Comparison of ENCODE assay signal across 24 cellular contexts in genomic region chr11:9893474-9893873, GRCh38.
DNase-seq lines count a peak whose midpoint lies in the region; FAIRE-seq and TF ChIP-seq lines count a peak whose summit lies in the region.
"Had no signal": no experiment of that assay in that cellular context is flagged by ENCODE, and none has a peak within 500 bp of the region (broad histone marks: within the 10 kb centered on the region; RNA-seq: fewer than 3 reads in every experiment).

No MANE protein-coding gene starts in this region.

- no peak overlapping the region for H2AFZ ChIP-seq in H9 (ENCODE audit: low read length)

- H3K9me3 ChIP-seq in H9 (ENCODE audit: control insufficient read depth, low read depth, low read length) = peaks cover 6% of the 10 kb centered on the region
- H3K9me3 ChIP-seq: thoracic aorta had no signal

- TF ChIP-seq CTCF in H9 (conservative IDR thresholded peaks at IDR 0.05) = 0 out of 3 replicates have a peak, but pooled peaks have one; percentile 11
- peak; percentile 3 for TF ChIP-seq CTCF in astrocyte of the cerebellum (IDR thresholded peaks at IDR 0.05; ENCODE audit: low read depth, low read length, missing control alignments)

- peaks cover 9 to 12% of the 10 kb centered on the region in 2 experiments for H3K4me1 Mint-ChIP-seq in H9
- H3K4me1 Mint-ChIP-seq: activated CD4-positive, alpha-beta T cell treated with anti-CD3 and anti-CD28 coated beads for 36 hours had no signal

- peak overlapping the region in 1 of 3 experiments; percentile 60; a peak in 2 of 7 replicates for H3K27ac Mint-ChIP-seq in H9
- H3K27ac Mint-ChIP-seq: activated CD4-positive, alpha-beta T cell treated with anti-CD3 and anti-CD28 coated beads for 36 hours; activated naive CD4-positive, alpha-beta T cell treated with anti-CD3 and anti-CD28 coated beads, Interleukin-2, amount 50 U/mL, for 72 hours; activated T-cell treated with anti-CD3 and anti-CD28 coated beads, Interleukin-2, amount 50 U/mL, for 72 hours; CD4-positive, CD25-positive, alpha-beta regulatory T cell had no signal

- no peak overlapping the region for H4K8ac ChIP-seq in H9 (replicated peaks; ENCODE audit: insufficient read length, low read depth, low read length)
- no peak overlapping the region for H4K8ac ChIP-seq in mesendoderm (ENCODE audit: low read depth, low read length)

- H3K79me2 ChIP-seq in H9 (ENCODE audit: insufficient read depth, low read length) (no peaks in the 10 kb centered on the region), mesendoderm (ENCODE audit: control insufficient read depth, insufficient read depth, low read length) (no peaks in the 10 kb centered on the region)

- H3K23ac ChIP-seq in H9 (ENCODE audit: insufficient read length, low read depth, low read length) (no peak overlapping the region), mesendoderm (ENCODE audit: low read length) (no peak overlapping the region)

- H3K27me3 ChIP-seq in H9 (ENCODE audit: insufficient read depth, low read length) (no peaks in the 10 kb centered on the region), mesendoderm (ENCODE audit: insufficient read depth, low read length, poor library complexity) (no peaks in the 10 kb centered on the region)

- H3K56ac ChIP-seq in H9 (ENCODE audit: insufficient read length, low read depth, low read length) = no peak overlapping the region
- H3K56ac ChIP-seq in mesendoderm (ENCODE audit: low read length) = no peak overlapping the region

- H3K4me2 ChIP-seq in H9 (ENCODE audit: insufficient read depth, insufficient read length, low read length) (no peak overlapping the region), mesendoderm (ENCODE audit: low read length) (no peak overlapping the region)

- no peak overlapping the region for H2BK12ac ChIP-seq in H9 (ENCODE audit: insufficient read length, low read depth, low read length)

- H3K79me1 ChIP-seq in H9 (ENCODE audit: insufficient read depth, low read depth, low read length, poor library complexity, severe bottlenecking) (no peaks in the 10 kb centered on the region), mesendoderm (ENCODE audit: low read length) (no peaks in the 10 kb centered on the region)

- H2BK15ac ChIP-seq in H9 (ENCODE audit: low read depth, low read length) (no peak overlapping the region), mesendoderm (replicated peaks; ENCODE audit: low read depth) (no peak overlapping the region)

- H2BK5ac ChIP-seq in H9 (ENCODE audit: insufficient read length, low read length) (no peak overlapping the region), mesendoderm (ENCODE audit: low read length) (no peak overlapping the region)

- in situ Hi-C loops in astrocyte of the cerebellum (cut with HindIII; ENCODE audit: low sequenced_read_pairs) = no loop called here

- H3K4ac ChIP-seq in H9 (ENCODE audit: low read depth, low read length) (no peak overlapping the region), mesendoderm (ENCODE audit: low read depth, low read length) (no peak overlapping the region)

- no peak overlapping the region for H2BK120ac ChIP-seq in H9 (ENCODE audit: low read depth, low read length, poor library complexity, severe bottlenecking)
- H2BK120ac ChIP-seq in mesendoderm (ENCODE audit: low read depth, low read length) = no peak overlapping the region

- no peak overlapping the region for H2BK20ac ChIP-seq in H9 (ENCODE audit: low read depth, low read length, poor library complexity, severe bottlenecking)

- no CpG with 5 or more reads among the region's 2 CpGs for WGBS in H9 (ENCODE audit: extremely low coverage, insufficient read length, low lambda C conversion rate)
- no CpG with 5 or more reads among the region's 2 CpGs for WGBS in mesendoderm (ENCODE audit: extremely low coverage, insufficient coverage, low lambda C conversion rate)

- H3K23me2 ChIP-seq in H9 (ENCODE audit: insufficient read length, low read depth, low read length, poor library complexity, severe bottlenecking) = no peaks in the 10 kb centered on the region

- H3T11ph ChIP-seq in H9 (ENCODE audit: low read length) = no peak overlapping the region

- H3K36me3 ChIP-seq in mesendoderm (ENCODE audit: control insufficient read depth, insufficient read depth, low read length) = no peaks in the 10 kb centered on the region

- peaks cover 10 to 17% (median 13%) of the 10 kb centered on the region in 3 experiments for H3K36me3 Mint-ChIP-seq in H9 (ENCODE audit: insufficient read depth in 1 of 3, low read depth in 3 of 3)

- DNase-seq in H9 (peak; percentile 40), M059J (ENCODE audit: low read depth) (peak; percentile 40), astrocyte of the cerebellum (ENCODE audit: low read depth) (peak; percentile 34), mesendoderm (peak; percentile 55), urothelium cell line (ENCODE audit: low spot score) (no peak), NCI-H748 (lab: John Stamatoyannopoulos, UW; ENCODE audit: unreplicated experiment) (no peak), dedifferentiated amniotic fluid mesenchymal stem cell (ENCODE audit: extremely low spot score) (no peak)
- DNase-seq: activated CD4-positive, alpha-beta T cell treated with anti-CD3 and anti-CD28 coated beads for 36 hours; activated T-cell treated with anti-CD3 and anti-CD28 coated beads, Interleukin-2, amount 50 U/mL, for 72 hours; CD4-positive, CD25-positive, alpha-beta regulatory T cell; DMS 273 treated with DMSO at 0.1 percent for 48 hours; effector CD4-positive, alpha-beta T cell; GF-D8; hippocampal formation; kidney; mammary epithelial cell; NCI-H524 treated with DMSO at 0.1 percent for 48 hours; Right ventricle myocardium superior; stimulated activated CD4-positive, alpha-beta T cell treated with anti-CD3 and anti-CD28 coated beads, Interleukin-4, amount 100 ng/mL, for 24 hours; stimulated activated naive CD4-positive, alpha-beta T cell treated with Interleukin-2 at 50 U/mL for 16 hours had no signal

- H2AK5ac ChIP-seq in H9 (ENCODE audit: insufficient read length, low read length) = no peak overlapping the region
- H2AK5ac ChIP-seq in mesendoderm (ENCODE audit: low read length) = no peak overlapping the region

- no peaks in the 10 kb centered on the region for H3K27me3 Mint-ChIP-seq in H9 (ENCODE audit: low read depth)
- H3K27me3 Mint-ChIP-seq: activated CD4-positive, alpha-beta T cell treated with anti-CD3 and anti-CD28 coated beads for 36 hours had no signal

- H3K27ac ChIP-seq in H9 (ENCODE audit: insufficient read length, low read depth, low read length) = no peak overlapping the region
- no peak overlapping the region for H3K27ac ChIP-seq in mesendoderm (ENCODE audit: low read depth, low read length)
- H3K27ac ChIP-seq: thoracic aorta had no signal

- no peak overlapping the region for H3K18ac ChIP-seq in H9 (ENCODE audit: insufficient read length, low read depth, low read length)
- no peak overlapping the region for H3K18ac ChIP-seq in mesendoderm (ENCODE audit: low read length)

- no peak overlapping the region for H3K4me3 Mint-ChIP-seq in H9
- H3K4me3 Mint-ChIP-seq: activated CD4-positive, alpha-beta T cell treated with anti-CD3 and anti-CD28 coated beads for 36 hours; activated T-cell treated with anti-CD3 and anti-CD28 coated beads, Interleukin-2, amount 50 U/mL, for 72 hours; CD4-positive, CD25-positive, alpha-beta regulatory T cell had no signal

- no peaks in the 10 kb centered on the region for H3K4me1 ChIP-seq in H9 (ENCODE audit: insufficient read depth, low read length)
- no peaks in the 10 kb centered on the region for H3K4me1 ChIP-seq in mesendoderm (ENCODE audit: control insufficient read depth, low read depth, low read length)

- H4K91ac ChIP-seq in H9 (ENCODE audit: insufficient read length, low read depth, low read length) = no peak overlapping the region

- H3K9me3 Mint-ChIP-seq in H9 = peaks cover 4 to 17% of the 10 kb centered on the region in 2 experiments; a peak in 4 of 5 replicates
- H3K9me3 Mint-ChIP-seq: activated naive CD4-positive, alpha-beta T cell treated with anti-CD3 and anti-CD28 coated beads, Interleukin-2, amount 50 U/mL, for 72 hours had no signal

- H4K5ac ChIP-seq in H9 (ENCODE audit: insufficient read length, low read depth, low read length) = no peak overlapping the region
- H4K5ac ChIP-seq in mesendoderm (ENCODE audit: low read length) = no peak overlapping the region

- H3K9ac ChIP-seq in H9 (ENCODE audit: extremely low read depth, insufficient read length, low read length) (no peak overlapping the region), mesendoderm (ENCODE audit: low read length) (no peak overlapping the region)

- no peak overlapping the region for H3K4me3 ChIP-seq in astrocyte of the cerebellum (ENCODE audit: low read depth, low read length)
- H3K4me3 ChIP-seq in mesendoderm (ENCODE audit: low read length) = no peak overlapping the region
- H3K4me3 ChIP-seq: thoracic aorta had no signal

- no peaks in the 10 kb centered on the region for H4K20me1 ChIP-seq in H9 (ENCODE audit: control insufficient read depth, insufficient read depth, insufficient read length)

- H3K14ac ChIP-seq in H9 (ENCODE audit: insufficient read depth, low read length) = no peak overlapping the region

- FAIRE-seq in urothelium cell line (lab: Jason Lieb, UNC) = no peak
- FAIRE-seq: astrocyte, frontal cortex, kidney had no signal

Comparison
In these comparisons a context has a peak if more than half of its experiments do, and no peak if none do; other contexts are left out.
1. DNase-seq: peak in H9 (single experiment), M059J (single experiment), astrocyte of the cerebellum (single experiment) and mesendoderm (single experiment); none in urothelium cell line (single experiment), NCI-H748 (single experiment) and dedifferentiated amniotic fluid mesenchymal stem cell (single experiment).